ENCODE assay signal across 8 cellular contexts in the genomic region with DNA sequence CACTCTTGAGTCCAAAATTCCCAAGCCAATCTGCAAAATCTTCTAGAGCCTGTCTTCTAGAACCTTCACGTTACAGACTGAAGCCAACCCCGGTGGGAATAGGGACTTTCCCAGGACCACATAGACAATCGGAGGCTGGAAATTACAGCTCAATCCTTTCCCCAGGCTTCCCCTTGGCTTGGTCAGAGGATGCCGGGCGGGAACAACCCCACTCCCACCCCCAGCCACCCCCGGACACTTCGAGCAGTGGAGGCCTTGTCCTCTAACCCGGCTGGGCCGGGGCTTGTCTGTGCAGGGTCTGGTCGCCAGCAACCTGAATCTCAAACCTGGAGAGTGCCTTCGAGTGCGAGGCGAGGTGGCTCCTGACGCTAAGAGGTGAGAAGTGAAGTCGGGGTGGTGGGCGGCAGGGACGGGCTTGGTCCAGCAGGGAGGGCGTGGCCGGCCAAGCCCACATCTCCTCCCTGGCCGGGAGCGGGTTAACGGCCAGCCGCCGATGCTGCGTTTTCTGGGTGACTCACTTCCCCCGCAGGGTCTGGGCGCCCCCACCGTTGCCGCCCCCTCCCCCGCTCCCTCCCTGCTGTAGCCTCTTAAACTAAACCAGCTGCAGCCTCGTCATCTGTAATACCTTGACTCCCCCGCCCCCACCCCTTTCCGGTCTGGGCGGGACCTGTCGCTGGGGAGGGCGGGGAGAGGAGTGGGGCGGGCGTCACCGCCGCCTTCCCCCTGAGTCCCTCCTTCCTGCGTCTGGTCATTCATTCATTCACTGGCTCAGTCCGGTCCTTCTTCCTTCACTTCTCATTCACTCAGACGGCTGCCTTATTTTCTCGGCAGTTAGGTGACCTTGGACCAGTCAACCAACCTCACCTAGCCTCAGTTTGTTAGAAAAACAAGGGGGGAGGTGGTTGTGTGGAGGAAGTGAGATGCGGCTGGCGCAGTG. TPM values are rescaled to one million over a fixed set of nuclear protein-coding genes. Genes with fewer than 3 reads are reported as not detected.
DNase-seq lines count a peak whose midpoint lies in the region; FAIRE-seq and TF ChIP-seq lines count a peak whose summit lies in the region.

No MANE protein-coding gene starts in this region.

- intact Hi-C loops in breast epithelium (cut with DNase I; ENCODE audit: low total_unique reads): no loop called here
- intact Hi-C loops in kidney (cut with DNase I): no loop called here

- H3K36me3 ChIP-seq in breast epithelium (no peaks in the 10 kb centered on the region), kidney (ENCODE audit: control insufficient read depth in 1 of 2, insufficient read depth in 2 of 2, low read length in 2 of 2) (no peaks in the 10 kb centered on the region)

- H3K9me3 ChIP-seq in breast epithelium: no peaks in the 10 kb centered on the region
- no peaks in the 10 kb centered on the region for H3K9me3 ChIP-seq in kidney (ENCODE audit: control insufficient read depth in 1 of 2, low read length in 2 of 2)

- no peak for TF ChIP-seq CTCF in HFFc6 (IDR thresholded peaks at IDR 0.05)
- no peak for TF ChIP-seq CTCF in WI38 (IDR thresholded peaks at IDR 0.05; ENCODE audit: low read depth, low read length)
- TF ChIP-seq CTCF in breast epithelium (IDR thresholded peaks at IDR 0.05): no peak
- no peak for TF ChIP-seq CTCF in kidney (IDR thresholded peaks at IDR 0.05; ENCODE audit: borderline replicate concordance, extremely low read depth, insufficient read depth)

- peaks cover 29% of the 10 kb centered on the region for H3K27me3 Mint-ChIP-seq in HFFc6 (ENCODE audit: insufficient read depth)

- peaks cover 43% of the 10 kb centered on the region for H3K4me1 Mint-ChIP-seq in HFFc6 (ENCODE audit: low read depth)

- H3K4me3 ChIP-seq in WI38 (ENCODE audit: low read depth, low read length): peak overlapping the region; percentile 99
- peak overlapping the region; percentile 53 to 80 (median 67) for H3K4me3 ChIP-seq in breast epithelium
- H3K4me3 ChIP-seq in kidney (ENCODE audit: low read length in 2 of 2): peak overlapping the region; percentile 51 to 64

- no peaks in the 10 kb centered on the region for H3K27me3 ChIP-seq in breast epithelium

- H3K27ac ChIP-seq in breast epithelium: peak overlapping the region; percentile 93 to 95
- H3K27ac ChIP-seq in kidney (ENCODE audit: low read depth in 2 of 2, low read length in 2 of 2): peak overlapping the region; percentile 93 to 97

- peak overlapping the region; percentile 95 for H3K4me3 Mint-ChIP-seq in HFFc6

- H3K27ac Mint-ChIP-seq in HFFc6: peak overlapping the region; percentile 94

- FAIRE-seq in kidney (lab: Jason Lieb, UNC): no peak

- peaks cover 0 to 27% of the 10 kb centered on the region in 2 donors for H3K4me1 ChIP-seq in breast epithelium
- peaks cover 0 to 13% of the 10 kb centered on the region in 2 donors for H3K4me1 ChIP-seq in kidney (ENCODE audit: control insufficient read depth in 1 of 2, insufficient read depth in 1 of 2, low read depth in 1 of 2, low read length in 2 of 2)

- DNase-seq in GF-D8 (lab: John Stamatoyannopoulos, UW) (peak; percentile 79), HFFc6 (peak; percentile 96), NCI-H2029 (lab: John Stamatoyannopoulos, UW) (peak; percentile 82), breast epithelium (ENCODE audit: low spot score in 2 of 2) (peak; percentile 73 to 90), kidney (peak; percentile 95), NCI-H1092 (lab: John Stamatoyannopoulos, UW) (no peak)
- peak; percentile 89 to 94 (median 90) for DNase-seq in stimulated activated CD4-positive, alpha-beta T cell treated with anti-CD3 and anti-CD28 coated beads, Interleukin-12 subunit alpha, Interleukin-12 subunit beta, amount 100 ng/mL, for 48 hours (ENCODE audit: low read depth in 2 of 3, low spot score in 1 of 3)

- TF ChIP-seq POLR2A in breast epithelium (IDR thresholded peaks at IDR 0.05): no peak

- H3K36me3 Mint-ChIP-seq in HFFc6 (ENCODE audit: low read depth): peaks cover 31% of the 10 kb centered on the region

- H3K9me3 Mint-ChIP-seq in HFFc6: no peaks in the 10 kb centered on the region

- peak overlapping the region; percentile 77 to 84 for H3K9ac ChIP-seq in kidney (ENCODE audit: low read length in 2 of 2)

RNA-seq across cellular contexts. Expression of a gene that starts 1.5 kb away (rescaled TPM):
- total RNA-seq in HFFc6 (2021; fragmentation: NEBNext Ultra II Directional; extraction: Animal tissue kit (Norgen Biotek cat#: 25700)): 1,000 to 10,000 TPM; 5,326 to 7,192 (median 6,673) TPM
- total RNA-seq in breast epithelium: 1,000 to 10,000 TPM in 1 of 3 donors, 100 to 1,000 TPM in 2; 621 to 2,412 (median 641) TPM
- 227 TPM for total RNA-seq in kidney
- polyA plus RNA-seq in kidney (ENCODE audit: insufficient read depth, low read depth, low replicate concordance): 496 TPM

RNA-seq across cellular contexts. Expression of a gene that starts 9.2 kb away (rescaled TPM):
- 10 to 100 TPM; 17.7 to 29.6 (median 26.9) TPM for total RNA-seq in HFFc6 (2021; fragmentation: NEBNext Ultra II Directional; extraction: Animal tissue kit (Norgen Biotek cat#: 25700))
- total RNA-seq in breast epithelium (10 to 100 TPM; 24.5 to 29.4 (median 24.6) TPM), kidney (27.5 TPM)
- polyA plus RNA-seq in kidney (ENCODE audit: insufficient read depth, low read depth, low replicate concordance): 26.3 TPM

RNA-seq across cellular contexts. Expression of a gene that starts 18.4 kb away (rescaled TPM):
- 10 to 100 TPM; 15.3 to 24.5 (median 18.4) TPM for total RNA-seq in HFFc6 (2021; fragmentation: NEBNext Ultra II Directional; extraction: Animal tissue kit (Norgen Biotek cat#: 25700))
- total RNA-seq in breast epithelium: 1 to 10 TPM; 4.2 to 6.9 (median 4.2) TPM
- 6.3 TPM for total RNA-seq in kidney
- 29.6 TPM for polyA plus RNA-seq in kidney (ENCODE audit: insufficient read depth, low read depth, low replicate concordance)

RNA-seq across cellular contexts. Expression of a gene that starts 19.9 kb away (rescaled TPM):
- total RNA-seq in HFFc6 (2021; fragmentation: NEBNext Ultra II Directional; extraction: Animal tissue kit (Norgen Biotek cat#: 25700)): 10 to 100 TPM; 74.3 to 92.5 (median 91.6) TPM
- total RNA-seq in breast epithelium (10 to 100 TPM; 78.3 to 95.0 (median 88.3) TPM), kidney (125 TPM)
- polyA plus RNA-seq in kidney (ENCODE audit: insufficient read depth, low read depth, low replicate concordance): 32.1 TPM

RNA-seq across cellular contexts. Expression of a gene that starts 37.5 kb away (rescaled TPM):
- 10 to 100 TPM; 15.9 to 26.3 (median 23.0) TPM for total RNA-seq in HFFc6 (2021; fragmentation: NEBNext Ultra II Directional; extraction: Animal tissue kit (Norgen Biotek cat#: 25700))
- total RNA-seq in breast epithelium (1 to 10 TPM; 3.8 to 8.8 (median 7.3) TPM), kidney (12.8 TPM)
- 2.2 TPM for polyA plus RNA-seq in kidney (ENCODE audit: insufficient read depth, low read depth, low replicate concordance)
